Comparison of ENCODE assay signal across 1 cellular context in genomic region chr13:73141292-73141771, GRCh38.
TF ChIP-seq lines count a peak whose summit lies in the region.

No MANE protein-coding gene starts in this region.

TF ChIP-seq in WTC11, 78 proteins besides CTCF, POLR2A, EP300 and RAD21 (continued from another document):
- TF ChIP-seq CDX4 (CRISPR knock-in tag; IDR thresholded peaks at IDR 0.05; ENCODE audit: borderline replicate concordance) (no peak), ARID4B (CRISPR knock-in tag; IDR thresholded peaks at IDR 0.05; ENCODE audit: borderline replicate concordance) (no peak)
